26 cellular contexts compared by ENCODE assay signal in genomic region chr6:129022011-129022553, GRCh38.
"Had no signal": no experiment of that assay in that cellular context is flagged by ENCODE, and none has a peak within 500 bp of the region (broad histone marks: within the 10 kb centered on the region; RNA-seq: fewer than 3 reads in every experiment).

No MANE protein-coding gene starts in this region.

- H3K4me1 Mint-ChIP-seq: naive thymus-derived CD4-positive, alpha-beta T cell; nephron progenitor cell; stimulated activated naive B cell treated with anti-CD40 and anti-IgM and Interleukin-4, amounts not matched to agents 10 μg/mL and 1 μg/mL and 100 μg/mL, for 72 hours had no signal

- H3K4me3 Mint-ChIP-seq: naive thymus-derived CD4-positive, alpha-beta T cell; nephron progenitor cell; stimulated activated naive B cell treated with anti-CD40 and anti-IgM and Interleukin-4, amounts not matched to agents 10 μg/mL and 1 μg/mL and 100 μg/mL, for 72 hours; stimulated activated naive CD8-positive, alpha-beta T cell treated with anti-CD3 and anti-CD28 coated beads, Interleukin-15, Interleukin-2, amounts not matched to agents 100 ng/mL and 50 ng/mL, for 24 hours had no signal

- DNase-seq: dorsolateral prefrontal cortex; effector CD4-positive, alpha-beta T cell; foreskin keratinocyte; glutamatergic neuron; heart right ventricle; hippocampal formation; left cardiac atrium; left lung; mesenchymal stem cell; midbrain; naive thymus-derived CD4-positive, alpha-beta T cell; nephron progenitor cell; right lobe of liver; small intestine; stimulated activated CD4-positive, alpha-beta T cell treated with anti-CD3 and anti-CD28 coated beads, Interleukin-15, amount 100 ng/mL, for 24 hours; stimulated activated CD4-positive, alpha-beta T cell treated with anti-CD3 and anti-CD28 coated beads, Interleukin-2, amount 100 ng/mL, for 48 hours; stimulated activated naive B cell treated with anti-CD40 and anti-IgM and Interleukin-4, amounts not matched to agents 10 μg/mL and 1 μg/mL and 100 μg/mL, for 72 hours; transverse colon had no signal

- H3K27me3 Mint-ChIP-seq: progenitor cell of endocrine pancreas; stimulated activated naive B cell treated with anti-CD40 and anti-IgM and Interleukin-4, amounts not matched to agents 10 μg/mL and 1 μg/mL and 100 μg/mL, for 72 hours; stimulated activated naive CD8-positive, alpha-beta T cell treated with anti-CD3 and anti-CD28 coated beads, Interleukin-15, Interleukin-2, amounts not matched to agents 100 ng/mL and 50 ng/mL, for 24 hours had no signal

- ATAC-seq: esophagus mucosa; foreskin keratinocyte; gastroesophageal sphincter; heart right ventricle; left cardiac atrium; left lung; naive thymus-derived CD4-positive, alpha-beta T cell; right lobe of liver; stimulated activated naive B cell treated with anti-CD40 and anti-IgM and Interleukin-4, amounts not matched to agents 10 μg/mL and 1 μg/mL and 100 μg/mL, for 72 hours had no signal

- H3K27ac Mint-ChIP-seq: naive thymus-derived CD4-positive, alpha-beta T cell; nephron progenitor cell; progenitor cell of endocrine pancreas; stimulated activated naive B cell treated with anti-CD40 and anti-IgM and Interleukin-4, amounts not matched to agents 10 μg/mL and 1 μg/mL and 100 μg/mL, for 72 hours; stimulated activated naive CD8-positive, alpha-beta T cell treated with anti-CD3 and anti-CD28 coated beads, Interleukin-15, Interleukin-2, amounts not matched to agents 100 ng/mL and 50 ng/mL, for 24 hours had no signal

- H3K27me3 ChIP-seq: dorsolateral prefrontal cortex, gastroesophageal sphincter, heart right ventricle, left lung, right lobe of liver, suprapubic skin, transverse colon, vagina had no signal

- H3K27ac ChIP-seq: epithelial cell of prostate, foreskin keratinocyte, gastroesophageal sphincter, heart right ventricle, parathyroid adenoma, right lobe of liver, suprapubic skin, transverse colon, vagina had no signal

- H3K4me1 ChIP-seq: foreskin keratinocyte, gastroesophageal sphincter, left lung, parathyroid adenoma, right lobe of liver, suprapubic skin, transverse colon, vagina had no signal

- H3K79me2 ChIP-seq: parathyroid adenoma had no signal

- H3K9me3 ChIP-seq: gastroesophageal sphincter, left lung, right lobe of liver, suprapubic skin, transverse colon, vagina had no signal

- H3K9ac ChIP-seq: parathyroid adenoma had no signal

- H3K4me3 ChIP-seq: dorsolateral prefrontal cortex, gastroesophageal sphincter, heart right ventricle, left lung, right lobe of liver, suprapubic skin, transverse colon, vagina had no signal

- H3K36me3 ChIP-seq: gastroesophageal sphincter, heart right ventricle, left lung, right lobe of liver, suprapubic skin, transverse colon, vagina had no signal

- H3K36me3 Mint-ChIP-seq: naive thymus-derived CD4-positive, alpha-beta T cell; stimulated activated naive B cell treated with anti-CD40 and anti-IgM and Interleukin-4, amounts not matched to agents 10 μg/mL and 1 μg/mL and 100 μg/mL, for 72 hours had no signal

- H2AFZ ChIP-seq: parathyroid adenoma had no signal
